Comparison of ENCODE assay signal across 27 cellular contexts in the genomic region with DNA sequence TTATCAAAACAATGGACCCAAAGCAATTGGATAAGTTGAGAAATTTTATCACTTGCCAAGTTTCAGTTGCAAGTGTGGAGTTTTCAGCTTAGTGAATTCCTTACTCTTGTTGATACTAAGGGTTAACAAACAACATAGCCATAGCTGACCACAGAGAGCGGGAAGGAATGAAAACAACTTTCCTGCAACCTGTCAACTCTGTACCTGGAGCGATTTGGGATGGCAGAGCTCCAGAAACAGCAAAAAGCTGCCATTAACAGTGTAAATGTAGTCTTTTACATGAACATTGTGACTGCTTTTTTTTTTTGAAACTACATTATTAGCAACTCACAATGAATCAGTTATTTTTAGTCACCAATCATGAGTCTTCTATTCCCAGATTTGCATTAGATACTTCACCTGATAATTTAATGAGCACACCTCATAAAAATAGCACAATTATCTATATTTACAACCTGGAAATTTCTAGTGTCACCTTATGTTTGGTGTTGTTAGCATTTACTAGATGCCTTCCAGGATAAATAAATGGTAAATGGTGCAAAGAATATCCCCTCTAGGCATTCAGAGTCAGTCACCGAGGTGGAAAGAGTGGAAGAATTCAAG.
"Had no signal": no experiment of that assay in that cellular context is flagged by ENCODE, and none has a peak within 500 bp of the region (broad histone marks: within the 10 kb centered on the region; RNA-seq: fewer than 3 reads in every experiment).

No MANE protein-coding gene starts in this region.

- H3K27ac ChIP-seq: adrenal gland, coronary artery, dorsolateral prefrontal cortex, esophagus muscularis mucosa, foreskin keratinocyte, gastrocnemius medialis, heart left ventricle had no signal

- H3K9me3 ChIP-seq: adrenal gland, esophagus muscularis mucosa, gastrocnemius medialis, heart left ventricle had no signal

- H3K4me3 ChIP-seq: adrenal gland, coronary artery, dorsolateral prefrontal cortex, esophagus muscularis mucosa, gastrocnemius medialis, heart left ventricle had no signal

- DNase-seq: activated CD4-positive, alpha-beta memory T cell treated with anti-CD3 and anti-CD28 coated beads for 36 hours; activated CD4-positive, alpha-beta T cell treated with anti-CD3 and anti-CD28 coated beads for 36 hours; activated CD4-positive, alpha-beta T cell treated with anti-CD3 and anti-CD28 coated beads, Interleukin-2, amount 10 ng/mL, durations not matched to agents 24 days and 14 days; activated CD4-positive, CD25-positive, alpha-beta regulatory T cell; activated CD4-positive, CD25-positive, alpha-beta regulatory T cell treated with anti-CD3 and anti-CD28 coated beads, Interleukin-2, amount 50 U/mL, for 72 hours; activated CD8-positive, alpha-beta memory T cell treated with anti-CD3 and anti-CD28 coated beads, Interleukin-2, amount 10 ng/mL, durations not matched to agents 7 days and 5 days; activated CD8-positive, alpha-beta memory T cell treated with anti-CD3 and anti-CD28 coated beads, Interleukin-2, amount 50 U/mL, for 4 hours; activated CD8-positive, alpha-beta T cell treated with anti-CD3 and anti-CD28 coated beads, Interleukin-2, amount 10 ng/mL, durations not matched to agents 7 days and 5 days; activated effector memory CD4-positive, alpha-beta T cell treated with anti-CD3 and anti-CD28 coated beads, Interleukin-2, amount 50 U/mL, for 16 hours; activated naive CD4-positive, alpha-beta T cell treated with anti-CD3 and anti-CD28 coated beads for 36 hours; activated naive CD8-positive, alpha-beta T cell treated with anti-CD3 and anti-CD28 coated beads for 36 hours; activated naive CD8-positive, alpha-beta T cell treated with anti-CD3 and anti-CD28 coated beads, Interleukin-2, amount 50 U/mL, for 24 hours; activated T-cell treated with anti-CD3 and anti-CD28 coated beads, Interleukin-2, amount 50 U/mL, for 1 hour; activated T-cell treated with anti-CD3 and anti-CD28 coated beads, Interleukin-2, amount 50 U/mL, for 48 hours; adrenal gland; amygdala; aorta; dorsolateral prefrontal cortex; effector memory CD4-positive, alpha-beta T cell; erythroblast; foreskin keratinocyte; gastrocnemius medialis; glutamatergic neuron; heart left ventricle; T-helper 2 cell had no signal

- H3K4me1 ChIP-seq: adrenal gland, esophagus muscularis mucosa, foreskin keratinocyte, gastrocnemius medialis had no signal

- H3K36me3 ChIP-seq: adrenal gland, esophagus muscularis mucosa, gastrocnemius medialis, heart left ventricle had no signal

- H3K27me3 ChIP-seq: adrenal gland, dorsolateral prefrontal cortex, esophagus muscularis mucosa, foreskin keratinocyte, gastrocnemius medialis, heart left ventricle had no signal
